9 cellular contexts compared by ENCODE assay signal in genomic region chr1:21174230-21174629, GRCh38. TPM values are rescaled to one million over a fixed set of nuclear protein-coding genes. Genes with fewer than 3 reads are reported as not detected.
DNase-seq lines count a peak whose midpoint lies in the region; ATAC-seq, FAIRE-seq and TF ChIP-seq lines count a peak whose summit lies in the region.
"Had no signal": no experiment of that assay in that cellular context is flagged by ENCODE, and none has a peak within 500 bp of the region (broad histone marks: within the 10 kb centered on the region; RNA-seq: fewer than 3 reads in every experiment).

No MANE protein-coding gene starts in this region.

- H3K9me3 ChIP-seq in adrenal gland (replicated peaks in 1 of 3), result no peaks in the 10 kb centered on the region
- no peaks in the 10 kb centered on the region for H3K9me3 ChIP-seq in left lung

- no peak for TF ChIP-seq CTCF in adrenal gland (IDR thresholded peaks at IDR 0.05)
- no peak for TF ChIP-seq CTCF in left lung (IDR thresholded peaks at IDR 0.05)

- no peak for TF ChIP-seq POLR2A in adrenal gland (IDR thresholded peaks at IDR 0.05)

- H3K36me3 ChIP-seq in adrenal gland (replicated peaks in 1 of 2) (no peaks in the 10 kb centered on the region), left lung (peaks cover 0 to 12% of the 10 kb centered on the region in 2 donors)

- ATAC-seq in left lung, result no peak
- ATAC-seq in HG02981 (IDR thresholded peaks at IDR 0.05; ENCODE audit: unreplicated experiment), result no peak

- no peaks in the 10 kb centered on the region for H3K9me3 Mint-ChIP-seq in activated CD4-positive, alpha-beta T cell treated with anti-CD3 and anti-CD28 coated beads, Interleukin-2, amount 10 ng/mL, durations not matched to agents 24 days and 14 days

- no peak overlapping the region for H3K27ac Mint-ChIP-seq in activated CD4-positive, alpha-beta T cell treated with anti-CD3 and anti-CD28 coated beads, Interleukin-2, amount 10 ng/mL, durations not matched to agents 24 days and 14 days

- peak overlapping the region in 4 of 5 donors; percentile 5 to 96 (median 90) for H3K27ac ChIP-seq in adrenal gland
- H3K27ac ChIP-seq in left lung, result peak overlapping the region in 1 of 2 donors; percentile 99
- H3K27ac ChIP-seq in temporal lobe (ENCODE audit: low read depth, low read length), result peak overlapping the region; percentile 61

- no peak for FAIRE-seq in RCC 7860 (lab: Jason Lieb, UNC)

- H3K4me3 ChIP-seq in adrenal gland, result peak overlapping the region in 1 of 4 donors; percentile 93
- peak overlapping the region; percentile 75 to 82 for H3K4me3 ChIP-seq in left lung

- intact Hi-C loops in activated CD4-positive, alpha-beta T cell treated with anti-CD3 and anti-CD28 coated beads, Interleukin-2, amount 10 ng/mL, durations not matched to agents 24 days and 14 days (cut with micrococcal nuclease), result no loop called here
- intact Hi-C loops in adrenal gland (cut with DNase I), result no loop called here
- intact Hi-C loops in left lung (cut with DNase I), result no loop called here

- peaks cover 28% of the 10 kb centered on the region for H3K4me1 Mint-ChIP-seq in activated CD4-positive, alpha-beta T cell treated with anti-CD3 and anti-CD28 coated beads, Interleukin-2, amount 10 ng/mL, durations not matched to agents 24 days and 14 days

- H3K27me3 Mint-ChIP-seq in activated CD4-positive, alpha-beta T cell treated with anti-CD3 and anti-CD28 coated beads, Interleukin-2, amount 10 ng/mL, durations not matched to agents 24 days and 14 days, result peaks cover 2% of the 10 kb centered on the region

- H3K27me3 ChIP-seq in adrenal gland (no peaks in the 10 kb centered on the region), left lung (no peaks in the 10 kb centered on the region)

- WGBS in adrenal gland, 4 donors, result 27 to 47% (median 41%) methylated on average over 2 of the region's 2 CpGs

- DNase-seq in activated CD4-positive, alpha-beta T cell treated with anti-CD3 and anti-CD28 coated beads, Interleukin-2, amount 10 ng/mL, durations not matched to agents 24 days and 14 days, result no peak
- DNase-seq in activated CD4-positive, alpha-beta T cell treated with anti-CD3 and anti-CD28 coated beads, Interleukin-2, amount 50 U/mL, for 48 hours, result no peak
- DNase-seq in adrenal gland (no peak), left lung (no peak), RCC 7860 (ENCODE audit: low spot score) (no peak), NCI-H2227 (lab: John Stamatoyannopoulos, UW; ENCODE audit: unreplicated experiment) (no peak)
- DNase-seq: AML-193 had no signal

- H3K4me1 ChIP-seq in adrenal gland (replicated peaks in 1 of 2) (peaks cover 6 to 44% of the 10 kb centered on the region in 2 donors), left lung (peaks cover 4 to 30% of the 10 kb centered on the region in 2 donors)

- H3K36me3 Mint-ChIP-seq in activated CD4-positive, alpha-beta T cell treated with anti-CD3 and anti-CD28 coated beads, Interleukin-2, amount 10 ng/mL, durations not matched to agents 24 days and 14 days (ENCODE audit: low read depth), result peaks cover 28% of the 10 kb centered on the region

- H3K4me3 Mint-ChIP-seq in activated CD4-positive, alpha-beta T cell treated with anti-CD3 and anti-CD28 coated beads, Interleukin-2, amount 10 ng/mL, durations not matched to agents 24 days and 14 days, result peak overlapping the region; percentile 89

RNA-seq across cellular contexts. Expression of gene EIF4G3, which starts 2.5 kb away (rescaled TPM):
- total RNA-seq in activated CD4-positive, alpha-beta T cell treated with anti-CD3 and anti-CD28 coated beads, Interleukin-2, amount 10 ng/mL, durations not matched to agents 24 days and 14 days, result 64.0 and 66.8 TPM in 2 replicates
- total RNA-seq in adrenal gland (10 to 100 TPM; 38.9 to 57.4 (median 52.3) TPM), left lung (10 to 100 TPM; 54.6 to 56.8 TPM), temporal lobe (54.6 TPM)
- polyA plus RNA-seq in adrenal gland, result 10 to 100 TPM; 30.7 to 58.7 (median 43.6) TPM
